8 cellular contexts compared by ENCODE assay signal in the genomic region with DNA sequence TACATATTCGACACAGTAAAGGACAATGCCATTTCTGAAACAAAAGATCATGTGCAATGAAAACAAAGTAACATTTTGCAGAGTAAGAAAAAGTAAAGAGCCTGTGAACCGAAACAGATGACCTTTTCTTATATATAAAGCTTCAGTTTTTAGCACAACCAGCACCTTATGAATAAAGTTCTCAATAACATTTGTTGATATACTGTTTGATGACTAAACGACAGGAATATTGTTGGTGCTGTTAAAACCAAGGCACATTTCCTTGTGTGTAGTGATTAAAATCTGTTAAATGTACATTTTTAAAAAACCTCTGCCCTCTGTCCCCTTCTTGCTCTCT. TPM values are rescaled to one million over a fixed set of nuclear protein-coding genes. Genes with fewer than 3 reads are reported as not detected.
DNase-seq lines count a peak whose midpoint lies in the region; ATAC-seq and TF ChIP-seq lines count a peak whose summit lies in the region.

No MANE protein-coding gene starts in this region.

- H3K36me3 ChIP-seq in CD8-positive, alpha-beta memory T cell (ENCODE audit: insufficient read depth, low read length): no peaks in the 10 kb centered on the region
- H3K36me3 ChIP-seq in neuronal stem cell (replicated peaks in 1 of 2; ENCODE audit: control insufficient read depth in 2 of 2, insufficient read depth in 2 of 2, low read length in 2 of 2): peaks cover 3 to 23% of the 10 kb centered on the region in 2 donors

- peaks cover 28 to 53% (median 48%) of the 10 kb centered on the region in 3 donors for H3K4me1 Mint-ChIP-seq in CD8-positive, alpha-beta memory T cell
- H3K4me1 Mint-ChIP-seq in effector memory CD8-positive, alpha-beta T cell (ENCODE audit: low read depth in 2 of 2): peaks cover 26 to 28% of the 10 kb centered on the region in 2 donors

- no peak overlapping the region for H2BK5ac ChIP-seq in neuronal stem cell (ENCODE audit: low read length)

- POLR2A ChIA-PET in CD8-positive, alpha-beta memory T cell (lab: Charles Lee): interaction anchor here (0.9 kb wide), 1 partner anchor 185 kb away, joined by 4 read pairs; no protein-coding TSS in a partner anchor

- peaks cover 38% of the 10 kb centered on the region for H3K4me1 ChIP-seq in CD8-positive, alpha-beta memory T cell (ENCODE audit: insufficient read depth, low read length)
- peaks cover 9 to 17% of the 10 kb centered on the region in 2 donors for H3K4me1 ChIP-seq in neuronal stem cell (ENCODE audit: control insufficient read depth in 2 of 2, insufficient read depth in 1 of 2, low read depth in 1 of 2, low read length in 2 of 2)

- CTCF ChIA-PET in CD8-positive, alpha-beta memory T cell (lab: Charles Lee): interaction anchor here (1.1 kb wide), 1 partner anchor 124 kb away, joined by 3 read pairs; no protein-coding TSS in a partner anchor

- H3K9me3 ChIP-seq in CD8-positive, alpha-beta memory T cell (ENCODE audit: low read length): no peaks in the 10 kb centered on the region
- H3K9me3 ChIP-seq in neuronal stem cell (replicated peaks in 1 of 2; ENCODE audit: control insufficient read depth in 2 of 2, insufficient read depth in 1 of 2, low read depth in 1 of 2, low read length in 2 of 2): peaks cover 0 to 2% of the 10 kb centered on the region in 2 donors

- peak overlapping the region; percentile 82 for H3K27ac ChIP-seq in CD8-positive, alpha-beta memory T cell (ENCODE audit: low read depth, low read length)
- H3K27ac ChIP-seq in neuronal stem cell (replicated peaks; ENCODE audit: low read length): no peak overlapping the region

- H4K8ac ChIP-seq in neuronal stem cell (ENCODE audit: low read depth, low read length): no peak overlapping the region

- no peak overlapping the region for H3K14ac ChIP-seq in neuronal stem cell (ENCODE audit: low read length)

- WGBS in neuronal stem cell (ENCODE audit: extremely low coverage in 2 of 2, insufficient read length in 2 of 2, insufficient replicate concordance in 1 of 2), 2 donors: no CpG with 5 or more reads among the region's 3 CpGs

- H2BK12ac ChIP-seq in neuronal stem cell (ENCODE audit: low read length): no peak overlapping the region

- peaks cover 0 to 10% (median 4%) of the 10 kb centered on the region in 3 donors for H3K36me3 Mint-ChIP-seq in CD8-positive, alpha-beta memory T cell
- H3K36me3 Mint-ChIP-seq in effector memory CD8-positive, alpha-beta T cell (ENCODE audit: insufficient read depth): peaks cover 22% of the 10 kb centered on the region

- peak overlapping the region; percentile 93 to 98 (median 96) for H3K27ac Mint-ChIP-seq in CD8-positive, alpha-beta memory T cell
- H3K27ac Mint-ChIP-seq in effector memory CD8-positive, alpha-beta T cell: peak overlapping the region; percentile 95 to 96

- no peak overlapping the region for H3K18ac ChIP-seq in neuronal stem cell (ENCODE audit: low read length)

- H3K4me3 ChIP-seq in CD8-positive, alpha-beta memory T cell (ENCODE audit: low read length): peak overlapping the region; percentile 97
- peak overlapping the region; percentile 83 for H3K4me3 ChIP-seq in NB4 (ENCODE audit: low read depth, low read length)
- H3K4me3 ChIP-seq in neuronal stem cell (ENCODE audit: low read length in 2 of 2): peak overlapping the region; percentile 90 to 93

- H3K27me3 Mint-ChIP-seq in CD8-positive, alpha-beta memory T cell: no peaks in the 10 kb centered on the region
- H3K27me3 Mint-ChIP-seq in effector memory CD8-positive, alpha-beta T cell: no peaks in the 10 kb centered on the region

- no peak for TF ChIP-seq POLR2A in NB4 (IDR thresholded peaks at IDR 0.05; ENCODE audit: extremely low read depth, insufficient read length)

- peaks cover 4% of the 10 kb centered on the region for H3K79me1 ChIP-seq in neuronal stem cell (ENCODE audit: low read depth, low read length)

- H2AFZ ChIP-seq in neuronal stem cell (ENCODE audit: low read length): no peak overlapping the region

- H3K4me3 Mint-ChIP-seq in CD8-positive, alpha-beta memory T cell: peak overlapping the region; percentile 95 to 99 (median 97)
- H3K4me3 Mint-ChIP-seq in effector memory CD8-positive, alpha-beta T cell: peak overlapping the region; percentile 94 to 97

- H3K4ac ChIP-seq in neuronal stem cell (ENCODE audit: low read length): no peak overlapping the region

- H3K23ac ChIP-seq in neuronal stem cell (ENCODE audit: low read depth, low read length, poor library complexity): no peak overlapping the region

- no peak for TF ChIP-seq CTCF in NB4 (IDR thresholded peaks at IDR 0.05; ENCODE audit: low read depth, low read length)

- no peak for ATAC-seq in effector memory CD8-positive, alpha-beta T cell (replicated peaks)
- no peak for ATAC-seq in HG02970 (IDR thresholded peaks at IDR 0.05; ENCODE audit: low FRiP score, unreplicated experiment)
- ATAC-seq in GM19467 (IDR thresholded peaks at IDR 0.05; ENCODE audit: unreplicated experiment): no peak
- ATAC-seq in GM21381 (IDR thresholded peaks at IDR 0.05; ENCODE audit: unreplicated experiment): no peak

- no peak overlapping the region for H2BK120ac ChIP-seq in neuronal stem cell (ENCODE audit: low read depth, low read length)

- H3K27me3 ChIP-seq in CD8-positive, alpha-beta memory T cell (ENCODE audit: insufficient read depth, low read length, poor library complexity, severe bottlenecking): no peaks in the 10 kb centered on the region
- H3K27me3 ChIP-seq in neuronal stem cell (ENCODE audit: control insufficient read depth in 3 of 3, insufficient read depth in 3 of 3, low read depth in 1 of 3, low read length in 3 of 3): no peaks in the 10 kb centered on the region

- H4K91ac ChIP-seq in neuronal stem cell (ENCODE audit: low read depth, low read length, poor library complexity): no peak overlapping the region

- H3K9ac ChIP-seq in neuronal stem cell (ENCODE audit: low read depth, low read length, poor library complexity): no peak overlapping the region

- H3K9me3 Mint-ChIP-seq in CD8-positive, alpha-beta memory T cell: no peaks in the 10 kb centered on the region
- H3K9me3 Mint-ChIP-seq in effector memory CD8-positive, alpha-beta T cell: no peaks in the 10 kb centered on the region

- H2BK15ac ChIP-seq in neuronal stem cell (ENCODE audit: low read length): no peak overlapping the region

- H3K4me2 ChIP-seq in neuronal stem cell (ENCODE audit: insufficient read depth, low read length, poor library complexity, severe bottlenecking): peak overlapping the region; percentile 54

- no peak for DNase-seq in CD8-positive, alpha-beta memory T cell
- DNase-seq in NB4 (ENCODE audit: low read depth) (no peak), neuronal stem cell (ENCODE audit: low spot score) (no peak), DMS53 (lab: John Stamatoyannopoulos, UW) (no peak)
- no peak for DNase-seq in effector memory CD8-positive, alpha-beta T cell

- no peak overlapping the region for H2AK5ac ChIP-seq in neuronal stem cell (ENCODE audit: low read depth, low read length)

RNA-seq across cellular contexts. Expression of a gene that starts 1.4 kb away (rescaled TPM):
- total RNA-seq in CD8-positive, alpha-beta memory T cell: 10 to 100 TPM; 23.2 to 25.5 TPM
- 4.7 TPM for polyA plus RNA-seq in CD8-positive, alpha-beta memory T cell
- 28.6 TPM for polyA plus RNA-seq in neuronal stem cell (2013, experiment 1 of 2)
- 28.9 TPM for polyA plus RNA-seq in neuronal stem cell (2013, experiment 2 of 2)
